26 cellular contexts compared by ENCODE assay signal in genomic region chr7:4850262-4850795, GRCh38. TPM values are rescaled to one million over a fixed set of nuclear protein-coding genes. Genes with fewer than 3 reads are reported as not detected.
"Had no signal": no experiment of that assay in that cellular context is flagged by ENCODE, and none has a peak within 500 bp of the region (broad histone marks: within the 10 kb centered on the region; RNA-seq: fewer than 3 reads in every experiment).

No MANE protein-coding gene starts in this region.

- H3K27ac ChIP-seq: ovary, parathyroid adenoma, psoas muscle, right lobe of liver, sigmoid colon, stomach, suprapubic skin, testis, tibial nerve, upper lobe of left lung had no signal

- H2AFZ ChIP-seq: parathyroid adenoma had no signal

- H3K36me3 ChIP-seq: ovary, right lobe of liver, sigmoid colon, stomach, suprapubic skin, upper lobe of left lung, uterus had no signal

- ATAC-seq: psoas muscle had no signal

- H3K9ac ChIP-seq: parathyroid adenoma had no signal

- H3K27me3 ChIP-seq: ovary, right lobe of liver, sigmoid colon, suprapubic skin, testis, tibial nerve, upper lobe of left lung, uterus had no signal

- H3K4me3 ChIP-seq: ovary, psoas muscle, right lobe of liver, sigmoid colon, stomach, suprapubic skin, testis, tibial nerve, upper lobe of left lung, uterus had no signal

- H3K9me3 ChIP-seq: psoas muscle, right lobe of liver, sigmoid colon, suprapubic skin, testis, upper lobe of left lung, uterus had no signal

- DNase-seq: naive B cell; naive thymus-derived CD8-positive, alpha-beta T cell; nephron progenitor cell; occipital lobe; ovary; posterior cingulate gyrus; psoas muscle; right cardiac atrium; right lobe of liver; sigmoid colon; small intestine; stimulated activated CD4-positive, alpha-beta T cell treated with anti-CD3 and anti-CD28 coated beads, Interleukin-15, amount 100 ng/mL, for 24 hours; stimulated activated CD4-positive, alpha-beta T cell treated with anti-CD3 and anti-CD28 coated beads, Interleukin-2, amount 100 ng/mL, for 24 hours; stimulated activated CD4-positive, alpha-beta T cell treated with anti-CD3 and anti-CD28 coated beads, Interleukin-2, amount 100 ng/mL, for 48 hours; stimulated activated CD4-positive, alpha-beta T cell treated with anti-CD3 and anti-CD28 coated beads, Interleukin-4, amount 100 ng/mL, for 24 hours; stimulated activated naive B cell treated with anti-CD40 and anti-IgM and Interleukin-4, amounts not matched to agents 10 μg/mL and 1 μg/mL and 100 μg/mL, for 72 hours; stimulated activated naive CD4-positive, alpha-beta T cell treated with Interleukin-2 at 50 U/mL for 16 hours; stomach; testis; trophoblast cell; upper lobe of left lung; uterus had no signal

- H3K4me1 ChIP-seq: parathyroid adenoma, psoas muscle, right lobe of liver, stomach, suprapubic skin, testis, tibial nerve, uterus had no signal

RNA-seq across cellular contexts. Expression of gene PAPOLB, which starts 11.5 kb away (rescaled TPM):
- total RNA-seq: naive thymus-derived CD8-positive, alpha-beta T cell; renal cortical epithelial cell; right lobe of liver had no signal
- polyA plus RNA-seq: naive thymus-derived CD8-positive, alpha-beta T cell; ovary; stomach had no signal

RNA-seq across cellular contexts. Expression of gene RADIL, which starts 33.2 kb away (rescaled TPM):
- total RNA-seq: renal cortical epithelial cell had no signal
